19 cellular contexts compared by ENCODE assay signal in genomic region chr1:227844320-227845114, GRCh38. TPM values are rescaled to one million over a fixed set of nuclear protein-coding genes. Genes with fewer than 3 reads are reported as not detected.
DNase-seq lines count a peak whose midpoint lies in the region; ATAC-seq, FAIRE-seq and TF ChIP-seq lines count a peak whose summit lies in the region.
"Had no signal": no experiment of that assay in that cellular context is flagged by ENCODE, and none has a peak within 500 bp of the region (broad histone marks: within the 10 kb centered on the region; RNA-seq: fewer than 3 reads in every experiment).

No MANE protein-coding gene starts in this region.

- H3K27me3 Mint-ChIP-seq in stimulated activated naive CD8-positive, alpha-beta T cell treated with anti-CD3 and anti-CD28 coated beads, Interleukin-15, amount 100 ng/mL, for 72 hours, result no peaks in the 10 kb centered on the region

- H3K9me3 Mint-ChIP-seq in stimulated activated naive CD8-positive, alpha-beta T cell treated with anti-CD3 and anti-CD28 coated beads, Interleukin-15, amount 100 ng/mL, for 72 hours, result peaks cover 11 to 16% of the 10 kb centered on the region in 2 donors

- H3K4me3 ChIP-seq in Jurkat, Clone E6-1 (ENCODE audit: low read length), result no peak overlapping the region
- H3K4me3 ChIP-seq in K562, result no peak overlapping the region
- no peak overlapping the region for H3K4me3 ChIP-seq in dorsolateral prefrontal cortex
- H3K4me3 ChIP-seq: PC-9 had no signal

- TF ChIP-seq RAD21 in K562 (CRISPR knock-in tag; conservative IDR thresholded peaks at IDR 0.05 in 1 of 2, IDR thresholded peaks at IDR 0.05 in 1 of 2), result no peak

- BruUV-seq in K562 (replicated peaks; lab: Mats Ljungman, UMichigan), result no TSS peak

- CTCF ChIA-PET in K562 (lab: Yijun Ruan, JAX; ENCODE audit: low intra/inter-chr PET ratio), result no interaction called here

- no peak overlapping the region; the same call in 1 of the 2 replicates for H2AFZ ChIP-seq in K562 (ENCODE audit: low read depth, low read length)
- H2AFZ ChIP-seq: PC-9 had no signal

- POLR2A ChIA-PET in K562 (lab: Yijun Ruan, JAX), result no interaction called here

- H3K36me3 ChIP-seq in K562 (ENCODE audit: control insufficient read depth, insufficient read depth, low read length), result no peaks in the 10 kb centered on the region

- no peak overlapping the region for H3K9ac ChIP-seq in K562 (ENCODE audit: insufficient read depth in 1 of 2, low read depth in 2 of 2, low read length in 2 of 2)

- peaks cover 13 to 19% of the 10 kb centered on the region in 2 experiments for H3K4me1 ChIP-seq in K562 (replicated peaks in 1 of 2; ENCODE audit: control insufficient read depth in 2 of 2, insufficient read depth in 2 of 2, low read length in 2 of 2)

- no peaks in the 10 kb centered on the region for H3K9me1 ChIP-seq in K562 (ENCODE audit: control insufficient read depth, insufficient read depth, low read length)

- H3K4me3 Mint-ChIP-seq in stimulated activated naive CD8-positive, alpha-beta T cell treated with anti-CD3 and anti-CD28 coated beads, Interleukin-15, amount 100 ng/mL, for 72 hours, result no peak overlapping the region

- intact Hi-C loops in K562 (cut with micrococcal nuclease), result no loop called here
- intact Hi-C loops in dorsolateral prefrontal cortex (cut with DNase I), result no loop called here

- DNase-seq in stimulated activated naive CD8-positive, alpha-beta T cell treated with anti-CD3 and anti-CD28 coated beads, Interleukin-15, amount 100 ng/mL, for 72 hours, result no peak
- DNase-seq in stimulated activated naive CD8-positive, alpha-beta T cell treated with anti-CD3 and anti-CD28 coated beads, Interleukin-15, Interleukin-2, amounts not matched to agents 100 U/mL and 50 U/mL, for 24 hours, result no peak
- DNase-seq in Jurkat, Clone E6-1 (ENCODE audit: low read depth, low spot score), result peak; percentile 22
- DNase-seq in K562 (ENCODE audit: extremely low read depth in 1 of 4, low spot score in 3 of 4), result no peak
- DNase-seq in kidney glomerular epithelial cell (lab: John Stamatoyannopoulos, UW), result no peak
- no peak for DNase-seq in dorsolateral prefrontal cortex
- DNase-seq: DMS153, GDM1, NCI-H1048, NCI-H1436, NCI-H1930, NCI-H345, NCI-H524 treated with DMSO at 0.1 percent for 48 hours, PC-9 had no signal

- H3K27ac ChIP-seq in K562 (ENCODE audit: extremely low read depth, low read depth, low read length), result no peak overlapping the region
- no peak overlapping the region for H3K27ac ChIP-seq in dorsolateral prefrontal cortex
- H3K27ac ChIP-seq: PC-9, RWPE1 had no signal

- no peak for FAIRE-seq in K562 (lab: Jason Lieb, UNC)
- FAIRE-seq: H54 had no signal

- no peaks in the 10 kb centered on the region for H3K79me2 ChIP-seq in K562 (ENCODE audit: control insufficient read depth, insufficient read depth, low read length)

- no peak for TF ChIP-seq POLR2A in K562 (conservative IDR thresholded peaks at IDR 0.05)

- no peaks in the 10 kb centered on the region for H4K20me1 ChIP-seq in K562 (replicated peaks; ENCODE audit: control insufficient read depth, insufficient read depth, low read length)

- in situ Hi-C loops in K562 (cut with MboI), result no loop called here

- no peak overlapping the region for H3K4me2 ChIP-seq in K562 (ENCODE audit: insufficient read depth, low read length)
- H3K4me2 ChIP-seq: PC-9 had no signal

- H3K27me3 ChIP-seq in K562 (ENCODE audit: control insufficient read depth in 2 of 2, insufficient read depth in 2 of 2, low read length in 2 of 2) (peaks cover 2 to 6% of the 10 kb centered on the region in 2 experiments; a peak in 1 of 5 replicates), dorsolateral prefrontal cortex (peaks cover 0 to 4% (median 0%) of the 10 kb centered on the region in 45 donors)

- TF ChIP-seq EP300 in K562 (IDR thresholded peaks at IDR 0.05; ENCODE audit: low read length), result no peak

- 14% methylated on average over 4 of the region's 4 CpGs for WGBS in K562 (ENCODE audit: insufficient coverage, low coverage, missing lambda C conversion rate)

- H3K4me1 Mint-ChIP-seq in stimulated activated naive CD8-positive, alpha-beta T cell treated with anti-CD3 and anti-CD28 coated beads, Interleukin-15, amount 100 ng/mL, for 72 hours, result no peaks in the 10 kb centered on the region

- no peak overlapping the region for H3K27ac Mint-ChIP-seq in stimulated activated naive CD8-positive, alpha-beta T cell treated with anti-CD3 and anti-CD28 coated beads, Interleukin-15, amount 100 ng/mL, for 72 hours

- TF ChIP-seq CTCF in K562 (IDR thresholded peaks at IDR 0.05 in 2 of 3, conservative IDR thresholded peaks at IDR 0.05 in 1 of 3; ENCODE audit: insufficient read depth in 2 of 3, low read depth in 1 of 3, low read length in 3 of 3), result no peak
- TF ChIP-seq CTCF in dorsolateral prefrontal cortex (IDR thresholded peaks at IDR 0.05 in 54 of 56, conservative IDR thresholded peaks at IDR 0.05 in 2 of 56; ENCODE audit: low read depth in 1 of 56, partially characterized antibody in 56 of 56), result no peak

- no peaks in the 10 kb centered on the region for H3K9me3 ChIP-seq in K562 (replicated peaks; ENCODE audit: control insufficient read depth, insufficient read depth, low read depth, low read length)

- ATAC-seq in stimulated activated naive CD8-positive, alpha-beta T cell treated with anti-CD3 and anti-CD28 coated beads, Interleukin-15, amount 100 ng/mL, for 72 hours, result peak; percentile 28
- ATAC-seq in stimulated activated naive CD8-positive, alpha-beta T cell treated with anti-CD3 and anti-CD28 coated beads, Interleukin-15, Interleukin-2, amounts not matched to agents 100 U/mL and 50 U/mL, for 24 hours, result no peak
- ATAC-seq in K562 (no peak), GM19351 (IDR thresholded peaks at IDR 0.05; ENCODE audit: unreplicated experiment) (no peak)

TF ChIP-seq in K562, 482 proteins besides CTCF, POLR2A, EP300 and RAD21:
- TF ChIP-seq POLR2G (IDR thresholded peaks at IDR 0.05; ENCODE audit: low read depth, low read length) (no peak), TEAD4 (IDR thresholded peaks at IDR 0.05; ENCODE audit: low read length) (no peak), TEAD4 (CRISPR knock-in tag; IDR thresholded peaks at IDR 0.05; ENCODE audit: borderline replicate concordance) (0 out of 2 replicates have a peak, but pooled peaks have one; percentile 18)

RNA-seq across cellular contexts. Expression of gene PRSS38, which starts 29.0 kb away (rescaled TPM):
- polyA plus RNA-seq in Jurkat, Clone E6-1 (2012; ENCODE audit: insufficient read depth, insufficient read length), result not detected
- 0.23 TPM in 1 of 2 replicates, not detected in the other for total RNA-seq in K562 (2011; cell fraction: chromatin; rRNA removed; ENCODE audit: low replicate concordance)
- total RNA-seq in K562 (2011; cell fraction: nucleolus; rRNA removed), result 0.33 TPM in 1 of 2 replicates, not detected in the other
- total RNA-seq in K562 (2011; cell fraction: nucleoplasm; rRNA removed), result 0.44 TPM in 1 of 2 replicates, not detected in the other
- total RNA-seq in K562 (2014; rRNA removed) (not detected in 2 replicates), K562 (2014; rRNA removed; fragmentation: Illumina TruSeq; extraction: Trizol) (not detected in 2 replicates), K562 (2015; rRNA removed; fragmentation: Illumina TruSeq; extraction: Trizol) (0.14 TPM in 1 of 2 replicates, not detected in the other), K562 (2021) (not detected in 2 replicates), dorsolateral prefrontal cortex (under 1 TPM in 2 of 120 experiments, not detected in 118; 0.47 to 0.69 TPM)
- polyA plus RNA-seq in K562 (2011; rRNA removed) (0.15 TPM in 1 of 2 replicates, not detected in the other), K562 (2014; fragmentation: Illumina TruSeq; extraction: Trizol) (0.09 TPM in 1 of 2 replicates, not detected in the other), K562 (2014; fragmentation: Nextera tagmentation; extraction: Ambion mirVana) (not detected), K562 (2014; rRNA removed) (not detected in 2 replicates)
- 0.10 and 0.25 TPM in 2 replicates for polyA plus RNA-seq in K562 (2011; cell fraction: cytosol; rRNA removed)
- 0.13 and 0.17 TPM in 2 replicates for polyA plus RNA-seq in K562 (2011; cell fraction: nucleus; rRNA removed)
- polyA plus RNA-seq in K562 (2012), result 0.05 and 0.72 TPM in 2 replicates
- polyA minus RNA-seq in K562 (2011; rRNA and poly(A)+ RNA removed), result 0.21 TPM in 1 of 2 replicates, not detected in the other
- not detected in 2 replicates for polyA minus RNA-seq in K562 (2011; cell fraction: cytosol; rRNA and poly(A)+ RNA removed)
- not detected in 2 replicates for polyA minus RNA-seq in K562 (2011; cell fraction: nucleus; rRNA and poly(A)+ RNA removed)
- total RNA-seq: Daoy, MCF 10A, PC-9 had no signal
